ENCODE assay signal across 1 cellular context in genomic region chr16:57355898-57356414, GRCh38.
TF ChIP-seq lines count a peak whose summit lies in the region.

No MANE protein-coding gene starts in this region.

TF ChIP-seq in K562, 482 proteins besides CTCF, POLR2A, EP300 and RAD21:
- TF ChIP-seq ZKSCAN1 (IDR thresholded peaks at IDR 0.05; ENCODE audit: low read depth, low read length) (peak; percentile 77; the same call in 1 of the 2 replicates), HMG20A (CRISPR knock-in tag; conservative IDR thresholded peaks at IDR 0.05) (no peak)
